In genomic region chr2:95359035-95359434, GRCh38 we compare ENCODE assay signal across 14 cellular contexts. TPM values are rescaled to one million over a fixed set of nuclear protein-coding genes. Genes with fewer than 3 reads are reported as not detected.
A peak's percentile ranks its signal among the peaks of the same experiment; 100 is the strongest.
DNase-seq lines count a peak whose midpoint lies in the region; ATAC-seq and TF ChIP-seq lines count a peak whose summit lies in the region.
"Had no signal": no experiment of that assay in that cellular context is flagged by ENCODE, and none has a peak within 500 bp of the region (broad histone marks: within the 10 kb centered on the region; RNA-seq: fewer than 3 reads in every experiment).

No MANE protein-coding gene starts in this region.

- no peak for TF ChIP-seq CTCF in epithelial cell of esophagus (IDR thresholded peaks at IDR 0.05; ENCODE audit: insufficient read depth, low read depth, low read length, missing control alignments)

- H3K4me3 ChIP-seq in epithelial cell of esophagus (ENCODE audit: low read length): no peak overlapping the region
- H3K4me3 ChIP-seq: suprapubic skin had no signal

- ATAC-seq in sciatic nerve (peak; percentile 40), left colon (no peak)
- ATAC-seq: CD8-positive, alpha-beta T cell; effector memory CD8-positive, alpha-beta T cell had no signal

- intact Hi-C loops in sciatic nerve (cut with DNase I): no loop called here
- intact Hi-C loops in left colon (cut with DNase I, micrococcal nuclease): no loop called here
- intact Hi-C loops in posterior vena cava (cut with DNase I): no loop called here

- DNase-seq in ELR (ENCODE audit: low read depth) (peak; percentile 80), RKO (ENCODE audit: low spot score) (peak; percentile 30), epithelial cell of esophagus (ENCODE audit: low read depth) (peak; percentile 5), sciatic nerve (ENCODE audit: low spot score) (peak; percentile 1), iPS-NIHi11 (ENCODE audit: low spot score) (no peak), left colon (no peak), posterior vena cava (ENCODE audit: low spot score) (no peak)
- DNase-seq: activated gamma-delta T cell treated with Interleukin-2 at 50 U/mL for 16 hours; CD8-positive, alpha-beta T cell; effector memory CD8-positive, alpha-beta T cell; GF-D8; NCI-H1417 treated with DMSO at 0.1 percent for 48 hours; WERI-Rb-1 had no signal

RNA-seq across cellular contexts. Expression of gene FAHD2A, which starts 43.5 kb away (rescaled TPM):
- total RNA-seq in sciatic nerve: 31.8 TPM
- total RNA-seq in left colon: 10 to 100 TPM; 31.3 to 43.1 TPM
- 10 to 100 TPM; 14.1 to 18.3 TPM for total RNA-seq in posterior vena cava

Comparison
In these comparisons a context has a peak if more than half of its experiments do, and no peak if none do; other contexts are left out.
1. DNase-seq: peak in ELR (single experiment), RKO (single experiment), epithelial cell of esophagus (single experiment) and sciatic nerve (single experiment); none in iPS-NIHi11 (single experiment), left colon (0 of 2) and posterior vena cava (single experiment).